ENCODE assay signal across 27 cellular contexts in genomic region chr11:109731451-109731850, GRCh38.
"Had no signal": no experiment of that assay in that cellular context is flagged by ENCODE, and none has a peak within 500 bp of the region (broad histone marks: within the 10 kb centered on the region; RNA-seq: fewer than 3 reads in every experiment).

No MANE protein-coding gene starts in this region.

- H3K4me3 Mint-ChIP-seq: activated CD4-positive, alpha-beta T cell treated with anti-CD3 and anti-CD28 coated beads, Interleukin-2, amount 10 ng/mL, durations not matched to agents 7 days and 5 days; activated CD8-positive, alpha-beta T cell treated with anti-CD3 and anti-CD28 coated beads for 36 hours; activated T-cell treated with anti-CD3 and anti-CD28 coated beads, Interleukin-2, amount 50 U/mL, for 4 hours; activated T-helper 17 cell treated with anti-CD3 and anti-CD28 coated beads, Interleukin-2, amount 50 U/mL, for 72 hours; brain; effector memory CD8-positive, alpha-beta T cell; nephron had no signal

- H3K27me3 ChIP-seq: ovary, right lobe of liver, testis, transverse colon had no signal

- H3K4me1 Mint-ChIP-seq: activated CD4-positive, alpha-beta T cell treated with anti-CD3 and anti-CD28 coated beads, Interleukin-2, amount 10 ng/mL, durations not matched to agents 7 days and 5 days; activated T-helper 17 cell treated with anti-CD3 and anti-CD28 coated beads, Interleukin-2, amount 50 U/mL, for 72 hours had no signal

- DNase-seq: activated CD4-positive, alpha-beta T cell treated with anti-CD3 and anti-CD28 coated beads, Interleukin-2, amount 10 ng/mL, durations not matched to agents 7 days and 5 days; activated CD4-positive, CD25-positive, alpha-beta regulatory T cell treated with anti-CD3 and anti-CD28 coated beads, Interleukin-2, amount 50 U/mL, for 72 hours; activated CD8-positive, alpha-beta T cell treated with anti-CD3 and anti-CD28 coated beads for 36 hours; activated gamma-delta T cell treated with Interleukin-2 at 50 U/mL for 16 hours; activated naive CD4-positive, alpha-beta T cell treated with anti-CD3 and anti-CD28 coated beads, Interleukin-2, amount 50 U/mL, for 16 hours; activated T-cell treated with anti-CD3 and anti-CD28 coated beads, Interleukin-2, amount 50 U/mL, for 4 hours; amygdala; cortex of kidney; effector memory CD8-positive, alpha-beta T cell; erythroblast; head of caudate nucleus; hippocampal formation; kidney; left colon; mammary epithelial cell; ovary; right lobe of liver; stimulated activated CD4-positive, alpha-beta T cell treated with anti-CD3 and anti-CD28 coated beads, Interleukin-12 subunit alpha, Interleukin-12 subunit beta, amount 100 ng/mL, for 4 hours; stimulated activated CD4-positive, alpha-beta T cell treated with anti-CD3 and anti-CD28 coated beads, Interleukin-4, amount 100 ng/mL, for 1 hour; stimulated activated naive CD8-positive, alpha-beta T cell treated with anti-CD3 and anti-CD28 coated beads, Interleukin-15, Interleukin-2, amounts not matched to agents 100 U/mL and 50 U/mL, for 24 hours; T1000; testis; transverse colon had no signal

- H3K36me3 Mint-ChIP-seq: brain had no signal

- H3K4me3 ChIP-seq: ovary, right lobe of liver, testis, transverse colon had no signal

- H3K27ac Mint-ChIP-seq: activated CD4-positive, alpha-beta T cell treated with anti-CD3 and anti-CD28 coated beads, Interleukin-2, amount 10 ng/mL, durations not matched to agents 7 days and 5 days; activated CD8-positive, alpha-beta T cell treated with anti-CD3 and anti-CD28 coated beads for 36 hours; activated T-helper 17 cell treated with anti-CD3 and anti-CD28 coated beads, Interleukin-2, amount 50 U/mL, for 72 hours; brain; effector memory CD8-positive, alpha-beta T cell; nephron; progenitor cell of endocrine pancreas had no signal

- H3K27me3 Mint-ChIP-seq: activated CD4-positive, alpha-beta T cell treated with anti-CD3 and anti-CD28 coated beads, Interleukin-2, amount 10 ng/mL, durations not matched to agents 7 days and 5 days; activated T-helper 17 cell treated with anti-CD3 and anti-CD28 coated beads, Interleukin-2, amount 50 U/mL, for 72 hours; brain; effector memory CD8-positive, alpha-beta T cell; progenitor cell of endocrine pancreas had no signal

- ATAC-seq: activated CD8-positive, alpha-beta T cell treated with anti-CD3 and anti-CD28 coated beads for 36 hours; activated T-cell treated with anti-CD3 and anti-CD28 coated beads, Interleukin-2, amount 50 U/mL, for 4 hours; activated T-helper 17 cell treated with anti-CD3 and anti-CD28 coated beads, Interleukin-2, amount 50 U/mL, for 72 hours; effector memory CD8-positive, alpha-beta T cell; left colon; right lobe of liver; stimulated activated naive CD8-positive, alpha-beta T cell treated with anti-CD3 and anti-CD28 coated beads, Interleukin-15, Interleukin-2, amounts not matched to agents 100 U/mL and 50 U/mL, for 24 hours had no signal

- H3K9me3 ChIP-seq: ovary, right lobe of liver, testis, transverse colon had no signal

- H3K36me3 ChIP-seq: ovary, right lobe of liver, transverse colon had no signal

- H3K9me3 Mint-ChIP-seq: activated CD4-positive, alpha-beta T cell treated with anti-CD3 and anti-CD28 coated beads, Interleukin-2, amount 10 ng/mL, durations not matched to agents 7 days and 5 days; activated CD8-positive, alpha-beta T cell treated with anti-CD3 and anti-CD28 coated beads for 36 hours; activated T-cell treated with anti-CD3 and anti-CD28 coated beads, Interleukin-2, amount 50 U/mL, for 4 hours; activated T-helper 17 cell treated with anti-CD3 and anti-CD28 coated beads, Interleukin-2, amount 50 U/mL, for 72 hours; nephron had no signal

- H3K27ac ChIP-seq: ovary, right lobe of liver, testis, transverse colon had no signal
